ENCODE assay signal across 17 cellular contexts in the genomic region with DNA sequence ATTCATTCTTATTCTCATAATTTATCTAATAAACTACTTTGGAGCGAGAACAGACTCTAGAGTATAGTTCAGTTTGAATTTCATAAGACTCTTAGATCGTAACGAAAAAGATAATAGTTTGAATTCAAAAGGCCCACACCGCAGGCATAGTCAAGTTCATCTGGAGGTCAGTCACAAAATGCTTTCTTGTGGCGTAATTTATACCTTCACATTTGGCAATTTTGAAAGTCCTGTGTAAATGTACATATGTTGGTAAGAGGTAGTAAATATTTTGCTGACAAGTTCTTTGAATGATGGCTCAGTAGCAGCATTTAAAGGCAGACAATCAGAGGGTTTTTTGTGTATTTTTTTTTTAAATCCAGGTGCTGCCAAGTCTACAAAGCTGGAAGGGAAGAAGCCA.
"Had no signal": no experiment of that assay in that cellular context is flagged by ENCODE, and none has a peak within 500 bp of the region (broad histone marks: within the 10 kb centered on the region; RNA-seq: fewer than 3 reads in every experiment).

No MANE protein-coding gene starts in this region.

- ATAC-seq: activated CD8-positive, alpha-beta T cell treated with anti-CD3 and anti-CD28 coated beads for 36 hours; activated T-cell treated with anti-CD3 and anti-CD28 coated beads, Interleukin-2, amount 50 U/mL, for 72 hours; natural killer cell treated with Interleukin-12 subunit alpha and Interleukin-12 subunit beta and Interleukin-15 and Interleukin-18, amount 100 ng/mL, for 72 hours; stimulated activated naive B cell treated with anti-CD40 and anti-IgM and Interleukin-4, amounts not matched to agents 10 μg/mL and 1 μg/mL and 100 μg/mL, for 72 hours; T-cell had no signal

- H3K27me3 ChIP-seq: esophagus squamous epithelium, heart right ventricle, ovary, transverse colon had no signal

- H3K9me3 ChIP-seq: esophagus squamous epithelium, heart right ventricle, left ventricle myocardium inferior, ovary, transverse colon had no signal

- H3K27ac ChIP-seq: esophagus squamous epithelium, left ventricle myocardium inferior, ovary, WERI-Rb-1 had no signal

- DNase-seq: activated CD4-positive, alpha-beta T cell treated with anti-CD3 and anti-CD28 coated beads for 4 hours; activated CD8-positive, alpha-beta memory T cell treated with anti-CD3 and anti-CD28 coated beads, Interleukin-2, amount 50 U/mL, for 4 hours; activated CD8-positive, alpha-beta T cell treated with anti-CD3 and anti-CD28 coated beads for 36 hours; activated gamma-delta T cell treated with Interleukin-2 at 50 U/mL for 16 hours; activated naive CD8-positive, alpha-beta T cell treated with anti-CD3 and anti-CD28 coated beads for 36 hours; activated T-cell treated with anti-CD3 and anti-CD28 coated beads, Interleukin-2, amount 50 U/mL, for 72 hours; anterior cingulate cortex; esophagus squamous epithelium; heart right ventricle; left ventricle myocardium inferior; ovary; retina; stimulated activated naive B cell treated with anti-CD40 and anti-IgM and Interleukin-4, amounts not matched to agents 10 μg/mL and 1 μg/mL and 100 μg/mL, for 72 hours; T-cell; transverse colon; WERI-Rb-1 had no signal

- H3K36me3 ChIP-seq: ovary, transverse colon had no signal

- H3K4me3 ChIP-seq: esophagus squamous epithelium, heart right ventricle, left ventricle myocardium inferior, ovary, transverse colon had no signal
